ENCODE assay signal across 8 cellular contexts in the genomic region with DNA sequence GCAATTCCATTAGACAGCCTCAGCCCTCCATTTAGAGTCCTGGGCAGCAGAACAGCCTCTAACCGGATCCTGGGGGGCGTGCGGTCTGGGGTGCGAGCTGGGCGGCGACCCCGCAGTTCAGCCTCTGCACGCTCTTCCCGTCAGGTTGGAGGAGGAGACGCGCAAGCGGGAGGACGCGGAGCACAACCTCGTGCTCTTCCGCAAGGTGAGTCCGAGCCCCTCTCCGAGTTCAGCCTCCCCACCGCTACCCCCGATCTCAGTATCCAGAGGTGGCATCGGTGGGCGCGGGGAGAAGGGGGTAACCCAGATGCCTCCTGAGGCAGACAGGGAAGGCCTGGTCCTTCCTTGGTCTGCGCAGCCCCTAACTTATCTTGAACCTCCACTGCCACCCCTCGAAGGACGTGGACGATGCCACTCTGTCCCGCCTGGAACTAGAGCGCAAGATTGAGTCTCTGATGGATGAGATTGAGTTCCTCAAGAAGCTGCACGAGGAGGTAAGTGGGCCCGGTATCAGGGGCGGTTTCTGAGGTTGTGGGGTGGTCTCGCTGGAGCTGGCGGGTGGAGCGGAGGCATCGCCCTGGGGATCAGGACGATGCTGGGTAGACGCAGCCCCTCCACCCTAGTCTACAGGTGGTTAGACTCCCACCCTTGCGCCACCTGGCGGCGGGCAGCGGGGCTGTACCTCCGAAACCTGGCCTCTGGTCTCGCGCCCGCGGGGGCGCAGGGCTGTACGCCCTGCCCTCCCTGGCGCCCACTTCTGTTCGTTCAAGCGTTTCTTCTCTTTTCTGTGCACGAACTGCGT. TPM values are rescaled to one million over a fixed set of nuclear protein-coding genes. Genes with fewer than 3 reads are reported as not detected.
DNase-seq lines count a peak whose midpoint lies in the region; ATAC-seq, FAIRE-seq and TF ChIP-seq lines count a peak whose summit lies in the region.

No MANE protein-coding gene starts in this region.

- H3K4me2 ChIP-seq in BLaER1 = peak overlapping the region; percentile 75

- peaks cover 71% of the 10 kb centered on the region for H3K27me3 ChIP-seq in BLaER1
- peaks cover 32% of the 10 kb centered on the region for H3K27me3 ChIP-seq in brain microvascular endothelial cell (replicated peaks)

- in situ Hi-C loops in brain microvascular endothelial cell (cut with HindIII; ENCODE audit: low pct_ligation_motif_present, low sequenced_read_pairs) = no loop called here

- no peaks in the 10 kb centered on the region for H3K9me3 ChIP-seq in BLaER1

- H3K4me3 ChIP-seq in BLaER1 (peak overlapping the region; percentile 51), brain microvascular endothelial cell (ENCODE audit: low read depth, low read length) (no peak overlapping the region)

- peaks cover 31% of the 10 kb centered on the region for H4K20me1 ChIP-seq in BLaER1

- H3K4me1 ChIP-seq in BLaER1 = peaks cover 34% of the 10 kb centered on the region

- DNase-seq in HTR-8/SVneo (ENCODE audit: insufficient read length, low spot score) (peak; percentile 54), UCSD-AML1 (lab: John Stamatoyannopoulos, UW; ENCODE audit: unreplicated experiment) (peak; percentile 45), brain microvascular endothelial cell (no peak), left lobe of liver (ENCODE audit: low spot score) (peak; percentile 53), pons (ENCODE audit: low spot score) (no peak)
- DNase-seq in stimulated activated CD8-positive, alpha-beta memory T cell treated with anti-CD3 and anti-CD28 coated beads, Interleukin-4, amount 100 ng/mL, for 4 hours (ENCODE audit: low read depth in 2 of 2, low spot score in 1 of 2) = peak; percentile 15 to 38

- TF ChIP-seq CTCF in brain microvascular endothelial cell (IDR thresholded peaks at IDR 0.05; ENCODE audit: low read depth, low read length, missing control alignments) = peak; percentile 81

- no peak overlapping the region for H3K9ac ChIP-seq in BLaER1

- ATAC-seq in left lobe of liver = peak; percentile 69
- ATAC-seq in GM19035 (IDR thresholded peaks at IDR 0.05; ENCODE audit: unreplicated experiment) = no peak

- no peak overlapping the region for H3K27ac ChIP-seq in BLaER1
- no peak overlapping the region for H3K27ac ChIP-seq in brain microvascular endothelial cell

- no peaks in the 10 kb centered on the region for H3K36me3 ChIP-seq in BLaER1
- no peaks in the 10 kb centered on the region for H3K36me3 ChIP-seq in brain microvascular endothelial cell (replicated peaks)

- no peak for FAIRE-seq in HTR-8/SVneo (lab: Jason Lieb, UNC)

RNA-seq across cellular contexts. Expression of a gene that starts 1.3 kb away (rescaled TPM):
- not detected for total RNA-seq in left lobe of liver

RNA-seq across cellular contexts. Expression of a gene that starts 26.8 kb away (rescaled TPM):
- 0.48 TPM for total RNA-seq in left lobe of liver

RNA-seq across cellular contexts. Expression of a gene that starts 31.4 kb away (rescaled TPM):
- 54.9 TPM for total RNA-seq in left lobe of liver

RNA-seq across cellular contexts. Expression of a gene that starts 40.8 kb away (rescaled TPM):
- total RNA-seq in left lobe of liver = not detected

RNA-seq across cellular contexts. Expression of a gene that starts 50.5 kb away (rescaled TPM):
- 42.3 TPM for total RNA-seq in left lobe of liver

Comparison
In these comparisons a context has a peak if more than half of its experiments do, and no peak if none do; other contexts are left out.
1. DNase-seq: peak in HTR-8/SVneo (single experiment), UCSD-AML1 (single experiment), left lobe of liver (single experiment) and stimulated activated CD8-positive, alpha-beta memory T cell treated with anti-CD3 and anti-CD28 coated beads, Interleukin-4, amount 100 ng/mL, for 4 hours (2 of 2); none in brain microvascular endothelial cell (single experiment) and pons (single experiment).